ENCODE assay signal across 8 cellular contexts in the genomic region with DNA sequence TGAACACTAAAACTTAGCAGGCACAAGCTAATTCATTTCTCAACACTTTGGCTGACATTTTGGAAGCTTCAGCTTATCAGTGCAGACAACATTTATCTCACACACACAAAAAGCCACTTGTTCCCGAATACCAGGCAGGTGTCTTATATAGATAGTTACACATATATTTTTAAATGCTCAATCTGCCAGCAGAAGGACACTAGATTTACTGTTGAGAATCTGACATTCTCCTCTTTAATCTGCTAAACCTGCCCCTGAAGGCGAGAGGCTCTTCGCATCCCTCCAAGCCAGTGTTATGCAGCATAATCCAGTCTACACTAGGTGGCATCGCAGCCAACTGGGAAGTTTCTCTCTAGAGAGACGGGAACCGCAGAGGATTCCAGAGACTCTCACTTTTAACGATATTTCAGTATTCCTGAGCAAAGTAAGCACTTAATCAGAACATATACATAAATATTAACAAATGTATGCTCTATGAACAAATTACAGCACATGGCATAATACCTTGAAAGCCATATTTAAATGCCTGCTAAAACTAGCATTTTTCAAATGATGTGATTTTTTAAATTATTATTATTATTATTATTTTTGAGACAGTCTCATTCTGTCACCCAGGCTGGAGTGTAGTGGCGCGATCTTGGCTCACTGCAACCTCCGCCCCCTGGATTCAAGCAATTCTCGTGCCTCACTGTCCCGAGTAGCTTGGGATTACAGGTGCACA.
DNase-seq lines count a peak whose midpoint lies in the region; ATAC-seq, FAIRE-seq and TF ChIP-seq lines count a peak whose summit lies in the region.

No MANE protein-coding gene starts in this region.

- peaks cover 0 to 5% (median 0%) of the 10 kb centered on the region in 9 donors for H3K4me1 ChIP-seq in heart right ventricle
- no peaks in the 10 kb centered on the region for H3K4me1 ChIP-seq in spleen

- TF ChIP-seq CTCF in Calu3 (IDR thresholded peaks at IDR 0.05; ENCODE audit: unreplicated experiment) (peak; percentile 55), heart right ventricle (IDR thresholded peaks at IDR 0.05) (peak in 8 of 9 donors; percentile 39 to 75 (median 66)), spleen (IDR thresholded peaks at IDR 0.05 in 8 of 11, conservative IDR thresholded peaks at IDR 0.05 in 3 of 11) (peak in 7 of 11 experiments; percentile 13 to 49 (median 36))

- CTCF ChIA-PET in Calu3 (lab: Charles Lee) = interaction anchor here (0.5 to 1.4 kb wide), 6 partner anchors 68 to 233 kb away, joined by 3 to 8 read pairs (median 4); no protein-coding TSS in a partner anchor

- H3K27ac ChIP-seq in heart right ventricle = no peak overlapping the region
- no peak overlapping the region for H3K27ac ChIP-seq in spleen

- FAIRE-seq in TTC549 (lab: Jason Lieb, UNC) = peak; percentile 73

- intact Hi-C loops in Calu3 (cut with micrococcal nuclease; ENCODE audit: unreplicated experiment) = loop anchor here (2.0 to 10.0 kb wide), 3 partner anchors 68 to 262 kb away; partner anchors contain the start of gene MRPL44
- intact Hi-C loops in heart right ventricle (cut with DNase I) = loop anchor here in 8 of 10 donors (2.0 to 10.0 kb wide), 4 partner anchors 102 to 106 kb away; no protein-coding TSS in a partner anchor
- intact Hi-C loops in spleen (cut with DNase I; ENCODE audit: low total_unique reads) = loop anchor here (10.0 kb wide), 1 partner anchor 92 kb away; no protein-coding TSS in a partner anchor

- no peaks in the 10 kb centered on the region for H3K36me3 ChIP-seq in heart right ventricle
- H3K36me3 ChIP-seq in spleen = no peaks in the 10 kb centered on the region

- H3K4me3 Mint-ChIP-seq in Calu3 (ENCODE audit: low read depth, unreplicated experiment) = no peak overlapping the region

- H3K4me1 Mint-ChIP-seq in Calu3 (ENCODE audit: low read depth, unreplicated experiment) = peaks cover 38% of the 10 kb centered on the region

- H3K9me3 Mint-ChIP-seq in Calu3 (ENCODE audit: low read depth, unreplicated experiment) = peaks cover 4% of the 10 kb centered on the region

- peaks cover 0 to 13% (median 0%) of the 10 kb centered on the region in 7 donors for H3K27me3 ChIP-seq in heart right ventricle
- no peaks in the 10 kb centered on the region for H3K27me3 ChIP-seq in spleen (replicated peaks in 1 of 7)

- H3K27me3 Mint-ChIP-seq in Calu3 (ENCODE audit: unreplicated experiment) = no peaks in the 10 kb centered on the region

- no peak overlapping the region for H3K4me3 ChIP-seq in heart right ventricle
- no peak overlapping the region for H3K4me3 ChIP-seq in spleen

- peak in 5 of 8 donors; percentile 62 to 71 (median 63) for ATAC-seq in heart right ventricle

- H3K36me3 Mint-ChIP-seq in Calu3 (ENCODE audit: insufficient read depth, unreplicated experiment) = peaks cover 9% of the 10 kb centered on the region

- H3K9me3 ChIP-seq in heart right ventricle (no peaks in the 10 kb centered on the region), spleen (no peaks in the 10 kb centered on the region)

- no TSS peak for BruUV-seq in Calu3 (replicated peaks; lab: Mats Ljungman, UMichigan)

- DNase-seq in Calu3 (peak; percentile 63), HuH-7.5 (ENCODE audit: low spot score) (peak; percentile 21), heart right ventricle (peak in 1 of 2 donors; percentile 10), spleen (no peak), UCSD-AML1 (lab: John Stamatoyannopoulos, UW; ENCODE audit: unreplicated experiment) (no peak), NCI-H2029 (lab: John Stamatoyannopoulos, UW) (no peak), NOMO-1 (lab: John Stamatoyannopoulos, UW; ENCODE audit: unreplicated experiment in 2 of 2) (no peak)

- H3K27ac Mint-ChIP-seq in Calu3 (ENCODE audit: unreplicated experiment) = no peak overlapping the region

- 40 to 41% methylated on average over 12 of the region's 12 CpGs for whole genome bisulfite sequencing in heart right ventricle, 2 donors
- 51 to 54% (median 53%) methylated on average over 12 of the region's 12 CpGs for WGBS in spleen, 5 donors

- TF ChIP-seq POLR2A in spleen (IDR thresholded peaks at IDR 0.05) = no peak

Comparison
In these comparisons a context has a peak if more than half of its experiments do, and no peak if none do; other contexts are left out.
1. DNase-seq: peak in Calu3 (single experiment) and HuH-7.5 (single experiment); none in spleen (single experiment), UCSD-AML1 (single experiment), NCI-H2029 (single experiment) and NOMO-1 (0 of 2).
2. Peak in every context shown above with its lines, with median percentiles within 50 percentile points of each other: CTCF ChIP-seq.